In genomic region chr20:62193079-62194025, GRCh38 we compare ENCODE assay signal across 26 cellular contexts. TPM values are rescaled to one million over a fixed set of nuclear protein-coding genes. Genes with fewer than 3 reads are reported as not detected.
DNase-seq lines count a peak whose midpoint lies in the region; ATAC-seq, FAIRE-seq and TF ChIP-seq lines count a peak whose summit lies in the region.
"Had no signal": no experiment of that assay in that cellular context is flagged by ENCODE, and none has a peak within 500 bp of the region (broad histone marks: within the 10 kb centered on the region; RNA-seq: fewer than 3 reads in every experiment).

No MANE protein-coding gene starts in this region.

- POLR2A ChIA-PET in A549 (lab: Yijun Ruan, JAX) (no interaction called here), HEK293 (lab: Yijun Ruan, JAX) (no interaction called here)

- intact Hi-C loops in right lobe of liver (cut with DNase I) = no loop called here

- ATAC-seq in A549 (no peak), right lobe of liver (peak; percentile 60 to 66 (median 64)), GM21381 (IDR thresholded peaks at IDR 0.05; ENCODE audit: unreplicated experiment) (no peak)
- ATAC-seq: SK-N-SH treated with all-trans-retinoic acid at 6 μM for 48 hours had no signal

- H3K9me3 ChIP-seq in A549 = no peaks in the 10 kb centered on the region
- no peaks in the 10 kb centered on the region for H3K9me3 ChIP-seq in HEK293 (ENCODE audit: control insufficient read depth, insufficient read depth, low read depth, low read length)
- no peaks in the 10 kb centered on the region for H3K9me3 ChIP-seq in right lobe of liver
- H3K9me3 ChIP-seq: MG63 had no signal

- DNase-seq in A549 (ENCODE audit: low read depth in 1 of 2, low spot score in 1 of 2) (no peak), cerebellar cortex (ENCODE audit: low spot score) (peak; percentile 55), right lobe of liver (peak in 2 of 3 donors; percentile 32 to 60), NCI-H226 (no peak), 8988T (no peak)
- no peak for DNase-seq in activated CD4-positive, alpha-beta T cell treated with anti-CD3 and anti-CD28 coated beads, Interleukin-2, amount 50 U/mL, for 4 hours
- DNase-seq: HFFc6; Kasumi-1; MG63; NCI-H1092 treated with DMSO at 0.1 percent for 48 hours; NCI-H510A; NCI-H748 treated with DMSO at 0.1 percent for 48 hours; NK-92 treated with Interleukin-12 subunit alpha and Interleukin-12 subunit beta, amount 100 ng/mL, for 24 hours; SIG-M5 had no signal

- H3K27me3 ChIP-seq in right lobe of liver = no peaks in the 10 kb centered on the region
- H3K27me3 ChIP-seq: MG63 had no signal

- CTCF ChIA-PET in A549 (lab: Yijun Ruan, JAX) = interaction anchor here (1.0 to 1.1 kb wide), 2 partner anchors 18 to 33 kb away, joined by 3 read pairs; no protein-coding TSS in a partner anchor
- CTCF ChIA-PET in HEK293 (lab: Yijun Ruan, JAX) = interaction anchor here (0.6 kb wide), 1 partner anchor 221 kb away, joined by 3 read pairs; no protein-coding TSS in a partner anchor

- H3K27ac ChIP-seq in A549 = no peak overlapping the region
- H3K27ac ChIP-seq in HEK293 (ENCODE audit: extremely low read depth, low read depth, low read length) = no peak overlapping the region
- H3K27ac ChIP-seq in right lobe of liver = peak overlapping the region in 1 of 3 donors; percentile 7
- H3K27ac ChIP-seq: C4-2B had no signal

- no peak for TF ChIP-seq EP300 in A549 (IDR thresholded peaks at IDR 0.05)

- TF ChIP-seq POLR2A in A549 (IDR thresholded peaks at IDR 0.05; ENCODE audit: low read length) = no peak
- no peak for TF ChIP-seq POLR2A in right lobe of liver (IDR thresholded peaks at IDR 0.05)

- no peak for FAIRE-seq in A549 (lab: Jason Lieb, UNC)
- FAIRE-seq: D721Med, GM12892, GM18507, RCC 7860 had no signal

- TF ChIP-seq RAD21 in A549 (conservative IDR thresholded peaks at IDR 0.05 in 1 of 2, IDR thresholded peaks at IDR 0.05 in 1 of 2) = no peak

- H3K4me3 ChIP-seq in A549 (no peak overlapping the region), HEK293 (ENCODE audit: low read depth, low read length) (no peak overlapping the region), right lobe of liver (no peak overlapping the region)
- H3K4me3 ChIP-seq: MG63 had no signal

- no peak for TF ChIP-seq CTCF in A549 (IDR thresholded peaks at IDR 0.05)
- TF ChIP-seq CTCF in HEK293 (tag by site-specific recombination; IDR thresholded peaks at IDR 0.05) = no peak
- TF ChIP-seq CTCF in right lobe of liver (IDR thresholded peaks at IDR 0.05) = no peak

- H3K36me3 ChIP-seq in HEK293 (ENCODE audit: control insufficient read depth in 2 of 2, insufficient read depth in 1 of 2, low read length in 2 of 2) = peaks cover 24 to 72% of the 10 kb centered on the region in 2 experiments
- peaks cover 0 to 31% (median 7%) of the 10 kb centered on the region in 4 donors for H3K36me3 ChIP-seq in right lobe of liver

- no peak overlapping the region for H3K4me2 ChIP-seq in A549

- H3K4me1 ChIP-seq in A549 = no peaks in the 10 kb centered on the region
- H3K4me1 ChIP-seq in HEK293 (ENCODE audit: control insufficient read depth, insufficient read depth, low read length) = no peaks in the 10 kb centered on the region
- peaks cover 0 to 10% (median 0%) of the 10 kb centered on the region in 4 donors for H3K4me1 ChIP-seq in right lobe of liver

- 90% methylated on average over 27 of the region's 29 CpGs for WGBS in A549 (ENCODE audit: missing lambda C conversion rate)
- 56% methylated on average over 17 of the region's 29 CpGs for WGBS in right lobe of liver (ENCODE audit: insufficient coverage, low coverage, low lambda C conversion rate, missing lambda C conversion rate)

TF ChIP-seq in A549, 52 proteins besides CTCF, POLR2A, EP300 and RAD21:
- no peak for TF ChIP-seq CBX8 (IDR thresholded peaks at IDR 0.05)
- peak; percentile 17 for TF ChIP-seq MAFK (IDR thresholded peaks at IDR 0.05; ENCODE audit: partially characterized antibody)
- no peak for TF ChIP-seq PHF8 (IDR thresholded peaks at IDR 0.05; ENCODE audit: borderline replicate concordance, low read depth)
- no peak for TF ChIP-seq NPAS2 (CRISPR knock-in tag; IDR thresholded peaks at IDR 0.05; ENCODE audit: borderline replicate concordance)
- TF ChIP-seq CHD2 (IDR thresholded peaks at IDR 0.05; ENCODE audit: low read length, partially characterized antibody) = no peak
- TF ChIP-seq, protein P1, sequence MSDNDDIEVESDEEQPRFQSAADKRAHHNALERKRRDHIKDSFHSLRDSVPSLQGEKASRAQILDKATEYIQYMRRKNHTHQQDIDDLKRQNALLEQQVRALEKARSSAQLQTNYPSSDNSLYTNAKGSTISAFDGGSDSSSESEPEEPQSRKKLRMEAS (IDR thresholded peaks at IDR 0.05) = no peak
- TF ChIP-seq BHLHE40 (IDR thresholded peaks at IDR 0.05; ENCODE audit: low read depth, low read length) = no peak

TF ChIP-seq in HEK293, 187 proteins besides CTCF, POLR2A, EP300 and RAD21:
- TF ChIP-seq BCL11A (tag by site-specific recombination; IDR thresholded peaks at IDR 0.05; ENCODE audit: low read depth) = no peak
- no peak for TF ChIP-seq ZNF776 (tag by site-specific recombination; IDR thresholded peaks at IDR 0.05; ENCODE audit: borderline replicate concordance)
- no peak for TF ChIP-seq ZNF561 (tag by site-specific recombination; IDR thresholded peaks at IDR 0.05; ENCODE audit: borderline replicate concordance)
- no peak for TF ChIP-seq KLF9 (tag by site-specific recombination; IDR thresholded peaks at IDR 0.05; ENCODE audit: low read depth)
- TF ChIP-seq ZNF664 (tag by site-specific recombination; IDR thresholded peaks at IDR 0.05) = peak; percentile 86
- no peak for TF ChIP-seq ZNF146 (tag by site-specific recombination; IDR thresholded peaks at IDR 0.05)
- TF ChIP-seq, protein P2, sequence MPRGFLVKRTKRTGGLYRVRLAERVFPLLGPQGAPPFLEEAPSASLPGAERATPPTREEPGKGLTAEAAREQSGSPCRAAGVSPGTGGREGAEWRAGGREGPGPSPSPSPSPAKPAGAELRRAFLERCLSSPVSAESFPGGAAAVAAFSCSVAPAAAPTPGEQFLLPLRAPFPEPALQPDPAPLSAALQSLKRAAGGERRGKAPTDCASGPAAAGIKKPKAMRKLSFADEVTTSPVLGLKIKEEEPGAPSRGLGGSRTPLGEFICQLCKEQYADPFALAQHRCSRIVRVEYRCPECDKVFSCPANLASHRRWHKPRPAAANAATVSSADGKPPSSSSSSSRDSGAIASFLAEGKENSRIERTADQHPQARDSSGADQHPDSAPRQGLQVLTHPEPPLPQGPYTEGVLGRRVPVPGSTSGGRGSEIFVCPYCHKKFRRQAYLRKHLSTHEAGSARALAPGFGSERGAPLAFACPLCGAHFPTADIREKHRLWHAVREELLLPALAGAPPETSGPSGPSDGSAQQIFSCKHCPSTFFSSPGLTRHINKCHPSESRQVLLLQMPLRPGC (tag by site-specific recombination; IDR thresholded peaks at IDR 0.05) = no peak
TF ChIP-seq in HEK293: peak in this region for 1.

RNA-seq across cellular contexts. Expression of gene MTG2, which starts 10.5 kb away (rescaled TPM):
- 21.8 and 21.9 TPM in 2 replicates for polyA plus RNA-seq in A549 (2011; rRNA removed)
- 31.9 and 32.0 TPM in 2 replicates for polyA plus RNA-seq in A549 (2012; cell fraction: cytosol; rRNA removed)
- 44.3 and 54.0 TPM in 2 replicates for polyA plus RNA-seq in A549 (2012; cell fraction: nucleus; rRNA removed)
- polyA plus RNA-seq in A549 (2017; fragmentation: RNase III; extraction: RNeasy Plus Mini Kit Qiagen cat#74134 plus additional on column Dnase treatment) = 25.3 to 28.7 TPM (median 25.7 TPM) in 3 replicates
- 14.9 and 17.7 TPM in 2 replicates for polyA minus RNA-seq in A549 (2011; rRNA and poly(A)+ RNA removed)
- 10 to 100 TPM; 27.0 to 45.6 (median 31.8) TPM for total RNA-seq in right lobe of liver

RNA-seq across cellular contexts. Expression of gene HRH3, which starts 26.7 kb away (rescaled TPM):
- not detected in 2 replicates for polyA plus RNA-seq in A549 (2011; rRNA removed)
- polyA plus RNA-seq in A549 (2012; cell fraction: cytosol; rRNA removed) = not detected in 2 replicates
- not detected in 2 replicates for polyA plus RNA-seq in A549 (2012; cell fraction: nucleus; rRNA removed)
- not detected in 3 replicates for polyA plus RNA-seq in A549 (2017; fragmentation: RNase III; extraction: RNeasy Plus Mini Kit Qiagen cat#74134 plus additional on column Dnase treatment)
- not detected in 2 replicates for polyA minus RNA-seq in A549 (2011; rRNA and poly(A)+ RNA removed)
- not detected for total RNA-seq in right lobe of liver
- total RNA-seq: H4, HFFc6, HT-29, IMR-90, OCI-LY7 had no signal
- polyA plus RNA-seq: IMR-90 had no signal

RNA-seq across cellular contexts. Expression of gene OSBPL2, which starts 45.0 kb away (rescaled TPM):
- polyA plus RNA-seq in A549 (2011; rRNA removed) (12.8 and 14.8 TPM in 2 replicates), A549 (2017; fragmentation: RNase III; extraction: RNeasy Plus Mini Kit Qiagen cat#74134 plus additional on column Dnase treatment) (13.7 to 15.3 TPM (median 14.6 TPM) in 3 replicates)
- polyA plus RNA-seq in A549 (2012; cell fraction: cytosol; rRNA removed) = 10.0 and 10.9 TPM in 2 replicates
- polyA plus RNA-seq in A549 (2012; cell fraction: nucleus; rRNA removed) = 14.7 and 21.9 TPM in 2 replicates
- polyA minus RNA-seq in A549 (2011; rRNA and poly(A)+ RNA removed) = 20.7 and 22.4 TPM in 2 replicates
- 10 to 100 TPM; 15.6 to 27.8 (median 21.2) TPM for total RNA-seq in right lobe of liver

RNA-seq across cellular contexts. Expression of gene SS18L1, which starts 49.8 kb away (rescaled TPM):
- polyA plus RNA-seq in A549 (2011; rRNA removed) (7.4 and 7.5 TPM in 2 replicates), A549 (2017; fragmentation: RNase III; extraction: RNeasy Plus Mini Kit Qiagen cat#74134 plus additional on column Dnase treatment) (12.0 to 13.1 TPM (median 12.9 TPM) in 3 replicates)
- 14.2 and 19.2 TPM in 2 replicates for polyA plus RNA-seq in A549 (2012; cell fraction: cytosol; rRNA removed)
- polyA plus RNA-seq in A549 (2012; cell fraction: nucleus; rRNA removed) = 42.3 and 66.6 TPM in 2 replicates
- polyA minus RNA-seq in A549 (2011; rRNA and poly(A)+ RNA removed) = 8.4 and 12.7 TPM in 2 replicates
- 10 to 100 TPM; 14.1 to 26.5 (median 23.7) TPM for total RNA-seq in right lobe of liver

RNA-seq across cellular contexts. Expression of gene PSMA7, which starts 50.2 kb away (rescaled TPM):
- polyA plus RNA-seq in A549 (2011; rRNA removed) = 494 and 562 TPM in 2 replicates
- polyA plus RNA-seq in A549 (2012; cell fraction: cytosol; rRNA removed) = 893 and 1,062 TPM in 2 replicates
- 797 and 808 TPM in 2 replicates for polyA plus RNA-seq in A549 (2012; cell fraction: nucleus; rRNA removed)
- polyA plus RNA-seq in A549 (2017; fragmentation: RNase III; extraction: RNeasy Plus Mini Kit Qiagen cat#74134 plus additional on column Dnase treatment) = 496 to 535 TPM (median 511 TPM) in 3 replicates
- 208 and 235 TPM in 2 replicates for polyA minus RNA-seq in A549 (2011; rRNA and poly(A)+ RNA removed)
- total RNA-seq in right lobe of liver = 100 to 1,000 TPM; 108 to 268 (median 116) TPM

Comparison
In these comparisons a context has a peak if more than half of its experiments do, and no peak if none do; other contexts are left out.
1. ATAC-seq: peak in right lobe of liver (4 of 4); none in A549 (0 of 2) and GM21381 (single experiment).
2. DNase-seq: peak in cerebellar cortex (single experiment) and right lobe of liver (2 of 3); none in A549 (0 of 2), activated CD4-positive, alpha-beta T cell treated with anti-CD3 and anti-CD28 coated beads, Interleukin-2, amount 50 U/mL, for 4 hours (0 of 2), NCI-H226 (single experiment) and 8988T (single experiment).